1 cellular context compared by ENCODE assay signal in the genomic region with DNA sequence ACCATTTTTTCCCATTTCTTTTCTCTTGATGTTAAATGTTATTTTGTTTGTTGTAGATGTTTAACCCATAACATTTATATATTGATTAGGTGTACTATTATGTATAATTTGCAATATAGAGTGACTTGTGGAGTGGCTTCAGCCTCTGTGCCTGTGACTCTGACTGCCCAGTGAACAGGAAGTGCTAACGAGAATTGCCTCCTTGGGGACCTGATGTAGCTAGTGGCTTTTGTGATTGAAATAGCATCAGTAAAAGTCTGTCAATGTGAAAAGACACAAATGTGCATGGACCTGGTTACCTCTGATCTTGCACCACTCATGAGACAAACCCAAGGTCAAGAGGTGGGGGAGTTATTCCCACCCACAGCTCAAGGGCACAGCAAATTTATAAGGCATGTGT.
TF ChIP-seq lines count a peak whose summit lies in the region.

No MANE protein-coding gene starts in this region.

TF ChIP-seq in GM12878, 131 proteins besides CTCF, POLR2A, EP300 and RAD21:
- peak; percentile 50 for TF ChIP-seq MEF2B (IDR thresholded peaks at IDR 0.05; ENCODE audit: partially characterized antibody, poor library complexity, severe bottlenecking)
- TF ChIP-seq SPI1 (IDR thresholded peaks at IDR 0.05; ENCODE audit: borderline replicate concordance, insufficient read depth, low read depth, low read length) = peak; percentile 30; the same call in 1 of the 2 replicates
